ENCODE assay signal across 18 cellular contexts in genomic region chr7:129228633-129229032, GRCh38.
"Had no signal": no experiment of that assay in that cellular context is flagged by ENCODE, and none has a peak within 500 bp of the region (broad histone marks: within the 10 kb centered on the region; RNA-seq: fewer than 3 reads in every experiment).

No MANE protein-coding gene starts in this region.

- H3K27me3 ChIP-seq: foreskin keratinocyte, right lobe of liver, upper lobe of left lung, uterus had no signal

- H3K27me3 Mint-ChIP-seq: dendritic cell treated with granulocyte-macrophage colony-stimulating factor and Interleukin-4, amounts not matched to agents 40 ng/mL and 50 ng/mL, for 4 days; naive B cell; stimulated activated memory B cell treated with anti-CD40 and anti-IgM and Interleukin-4, amounts not matched to agents 10 μg/mL and 1 μg/mL and 100 μg/mL, for 72 hours; stimulated activated naive CD8-positive, alpha-beta T cell treated with anti-CD3 and anti-CD28 coated beads, Interleukin-15, Interleukin-2, amounts not matched to agents 100 ng/mL and 50 ng/mL, for 24 hours had no signal

- ATAC-seq: foreskin keratinocyte; left cardiac atrium; left ventricle myocardium superior; psoas muscle; right lobe of liver; stimulated activated memory B cell treated with anti-CD40 and anti-IgM and Interleukin-4, amounts not matched to agents 10 μg/mL and 1 μg/mL and 100 μg/mL, for 72 hours had no signal

- H3K4me3 Mint-ChIP-seq: dendritic cell treated with granulocyte-macrophage colony-stimulating factor and Interleukin-4, amounts not matched to agents 40 ng/mL and 50 ng/mL, for 4 days; stimulated activated memory B cell treated with anti-CD40 and anti-IgM and Interleukin-4, amounts not matched to agents 10 μg/mL and 1 μg/mL and 100 μg/mL, for 72 hours; stimulated activated naive CD8-positive, alpha-beta T cell treated with anti-CD3 and anti-CD28 coated beads, Interleukin-15, Interleukin-2, amounts not matched to agents 100 ng/mL and 50 ng/mL, for 24 hours had no signal

- H3K27ac ChIP-seq: foreskin keratinocyte, parathyroid adenoma, psoas muscle, right lobe of liver, upper lobe of left lung, uterus had no signal

- H3K9me3 ChIP-seq: psoas muscle, right lobe of liver, upper lobe of left lung, uterus had no signal

- H3K4me3 ChIP-seq: psoas muscle, right lobe of liver, upper lobe of left lung, uterus had no signal

- DNase-seq: erythroblast; foreskin keratinocyte; kidney; left cardiac atrium; left ventricle myocardium superior; mesendoderm; naive B cell; psoas muscle; retina; right lobe of liver; stimulated activated CD4-positive, alpha-beta T cell treated with anti-CD3 and anti-CD28 coated beads, Interleukin-4, amount 100 ng/mL, for 24 hours; upper lobe of left lung; uterus had no signal

- H3K27ac Mint-ChIP-seq: dendritic cell treated with granulocyte-macrophage colony-stimulating factor and Interleukin-4, amounts not matched to agents 40 ng/mL and 50 ng/mL, for 4 days; naive B cell; nephron; stimulated activated memory B cell treated with anti-CD40 and anti-IgM and Interleukin-4, amounts not matched to agents 10 μg/mL and 1 μg/mL and 100 μg/mL, for 72 hours; stimulated activated naive CD8-positive, alpha-beta T cell treated with anti-CD3 and anti-CD28 coated beads, Interleukin-15, Interleukin-2, amounts not matched to agents 100 ng/mL and 50 ng/mL, for 24 hours had no signal

- H3K9ac ChIP-seq: parathyroid adenoma had no signal

- H3K9me3 Mint-ChIP-seq: dendritic cell treated with granulocyte-macrophage colony-stimulating factor and Interleukin-4, amounts not matched to agents 40 ng/mL and 50 ng/mL, for 4 days; naive B cell; nephron; stimulated activated memory B cell treated with anti-CD40 and anti-IgM and Interleukin-4, amounts not matched to agents 10 μg/mL and 1 μg/mL and 100 μg/mL, for 72 hours; stimulated activated naive CD8-positive, alpha-beta T cell treated with anti-CD3 and anti-CD28 coated beads, Interleukin-15, Interleukin-2, amounts not matched to agents 100 ng/mL and 50 ng/mL, for 24 hours had no signal

- H3K36me3 ChIP-seq: right lobe of liver, upper lobe of left lung, uterus had no signal

- H2AFZ ChIP-seq: parathyroid adenoma had no signal
